17 cellular contexts compared by ENCODE assay signal in genomic region chr7:82477733-82478515, GRCh38. TPM values are rescaled to one million over a fixed set of nuclear protein-coding genes. Genes with fewer than 3 reads are reported as not detected.
"Had no signal": no experiment of that assay in that cellular context is flagged by ENCODE, and none has a peak within 500 bp of the region (broad histone marks: within the 10 kb centered on the region; RNA-seq: fewer than 3 reads in every experiment).

No MANE protein-coding gene starts in this region.

- H3K4me1 ChIP-seq: esophagus muscularis mucosa, right lobe of liver had no signal

- H3K9me3 ChIP-seq: esophagus muscularis mucosa, mucosa of descending colon, ovary, right lobe of liver had no signal

- H3K27ac ChIP-seq: cardiac muscle cell, esophagus muscularis mucosa, ovary, right lobe of liver had no signal

- DNase-seq: activated B cell treated with CpG ODN at 0.5 μM for 24 hours; activated CD4-positive, alpha-beta memory T cell treated with anti-CD3 and anti-CD28 coated beads for 36 hours; activated CD4-positive, alpha-beta T cell treated with anti-CD3 and anti-CD28 coated beads for 4 hours; activated T-cell treated with anti-CD3 and anti-CD28 coated beads for 4 hours; amniotic stem cell; effector CD8-positive, alpha-beta T cell; mucosa of descending colon; naive thymus-derived CD4-positive, alpha-beta T cell; ovary; right lobe of liver; stimulated activated naive B cell treated with anti-CD40 and anti-IgM and Interleukin-4, amounts not matched to agents 10 μg/mL and 1 μg/mL and 100 μg/mL, for 72 hours had no signal

- H3K27me3 Mint-ChIP-seq: activated B cell treated with CpG ODN at 0.5 μM for 24 hours; activated CD4-positive, alpha-beta memory T cell treated with anti-CD3 and anti-CD28 coated beads for 36 hours; activated naive CD8-positive, alpha-beta T cell; dendritic cell treated with granulocyte-macrophage colony-stimulating factor and Interleukin-4, amounts not matched to agents 40 ng/mL and 50 ng/mL, for 4 days; memory B cell; naive thymus-derived CD4-positive, alpha-beta T cell; stimulated activated naive B cell treated with anti-CD40 and anti-IgM and Interleukin-4, amounts not matched to agents 10 μg/mL and 1 μg/mL and 100 μg/mL, for 72 hours had no signal

- H3K36me3 Mint-ChIP-seq: activated CD4-positive, alpha-beta memory T cell treated with anti-CD3 and anti-CD28 coated beads for 36 hours; activated naive CD8-positive, alpha-beta T cell; memory B cell; naive thymus-derived CD4-positive, alpha-beta T cell; stimulated activated naive B cell treated with anti-CD40 and anti-IgM and Interleukin-4, amounts not matched to agents 10 μg/mL and 1 μg/mL and 100 μg/mL, for 72 hours had no signal

- H3K27ac Mint-ChIP-seq: activated B cell treated with CpG ODN at 0.5 μM for 24 hours; activated CD4-positive, alpha-beta memory T cell treated with anti-CD3 and anti-CD28 coated beads for 36 hours; activated naive CD8-positive, alpha-beta T cell; activated T-helper 1 cell treated with anti-CD3 and anti-CD28 coated beads, Interleukin-12 subunit alpha, Interleukin-12 subunit beta, Interleukin-2, Interleukin-4 antibody, amounts not matched to agents 30 ng/mL and 10 ng/mL and 1 ng/mL, durations not matched to agents 14 hours and 24 hours and 36 hours; dendritic cell treated with granulocyte-macrophage colony-stimulating factor and Interleukin-4, amounts not matched to agents 40 ng/mL and 50 ng/mL, for 4 days; memory B cell; naive thymus-derived CD4-positive, alpha-beta T cell; stimulated activated naive B cell treated with anti-CD40 and anti-IgM and Interleukin-4, amounts not matched to agents 10 μg/mL and 1 μg/mL and 100 μg/mL, for 72 hours had no signal

- H3K36me3 ChIP-seq: cardiac muscle cell, esophagus muscularis mucosa, ovary, right lobe of liver had no signal

- H3K4me3 ChIP-seq: cardiac muscle cell, esophagus muscularis mucosa, mucosa of descending colon, ovary, right lobe of liver had no signal

- H3K4me3 Mint-ChIP-seq: activated B cell treated with CpG ODN at 0.5 μM for 24 hours; activated CD4-positive, alpha-beta memory T cell treated with anti-CD3 and anti-CD28 coated beads for 36 hours; activated naive CD8-positive, alpha-beta T cell; activated T-helper 1 cell treated with anti-CD3 and anti-CD28 coated beads, Interleukin-12 subunit alpha, Interleukin-12 subunit beta, Interleukin-2, Interleukin-4 antibody, amounts not matched to agents 30 ng/mL and 10 ng/mL and 1 ng/mL, durations not matched to agents 14 hours and 24 hours and 36 hours; dendritic cell treated with granulocyte-macrophage colony-stimulating factor and Interleukin-4, amounts not matched to agents 40 ng/mL and 50 ng/mL, for 4 days; memory B cell; naive thymus-derived CD4-positive, alpha-beta T cell; stimulated activated naive B cell treated with anti-CD40 and anti-IgM and Interleukin-4, amounts not matched to agents 10 μg/mL and 1 μg/mL and 100 μg/mL, for 72 hours had no signal

- ATAC-seq: mucosa of descending colon; naive thymus-derived CD4-positive, alpha-beta T cell; right lobe of liver; stimulated activated naive B cell treated with anti-CD40 and anti-IgM and Interleukin-4, amounts not matched to agents 10 μg/mL and 1 μg/mL and 100 μg/mL, for 72 hours had no signal

- H3K9me3 Mint-ChIP-seq: activated T-helper 1 cell treated with anti-CD3 and anti-CD28 coated beads, Interleukin-12 subunit alpha, Interleukin-12 subunit beta, Interleukin-2, Interleukin-4 antibody, amounts not matched to agents 30 ng/mL and 10 ng/mL and 1 ng/mL, durations not matched to agents 14 hours and 24 hours and 36 hours; dendritic cell treated with granulocyte-macrophage colony-stimulating factor and Interleukin-4, amounts not matched to agents 40 ng/mL and 50 ng/mL, for 4 days had no signal

- H3K4me1 Mint-ChIP-seq: activated B cell treated with CpG ODN at 0.5 μM for 24 hours; memory B cell; naive thymus-derived CD4-positive, alpha-beta T cell; stimulated activated naive B cell treated with anti-CD40 and anti-IgM and Interleukin-4, amounts not matched to agents 10 μg/mL and 1 μg/mL and 100 μg/mL, for 72 hours had no signal

- H3K27me3 ChIP-seq: cardiac muscle cell, esophagus muscularis mucosa, ovary, right lobe of liver had no signal

RNA-seq across cellular contexts. Expression of gene CACNA2D1, which starts 34.3 kb away (rescaled TPM):
- total RNA-seq: activated B cell treated with CpG ODN at 0.5 μM for 24 hours; activated CD4-positive, alpha-beta memory T cell treated with anti-CD3 and anti-CD28 coated beads for 36 hours; activated T-helper 1 cell treated with anti-CD3 and anti-CD28 coated beads, Interleukin-12 subunit alpha, Interleukin-12 subunit beta, Interleukin-2, Interleukin-4 antibody, amounts not matched to agents 30 ng/mL and 10 ng/mL and 1 ng/mL, durations not matched to agents 14 hours and 24 hours and 36 hours; naive thymus-derived CD4-positive, alpha-beta T cell had no signal
- polyA plus RNA-seq: naive thymus-derived CD4-positive, alpha-beta T cell had no signal
